8 cellular contexts compared by ENCODE assay signal in the genomic region with DNA sequence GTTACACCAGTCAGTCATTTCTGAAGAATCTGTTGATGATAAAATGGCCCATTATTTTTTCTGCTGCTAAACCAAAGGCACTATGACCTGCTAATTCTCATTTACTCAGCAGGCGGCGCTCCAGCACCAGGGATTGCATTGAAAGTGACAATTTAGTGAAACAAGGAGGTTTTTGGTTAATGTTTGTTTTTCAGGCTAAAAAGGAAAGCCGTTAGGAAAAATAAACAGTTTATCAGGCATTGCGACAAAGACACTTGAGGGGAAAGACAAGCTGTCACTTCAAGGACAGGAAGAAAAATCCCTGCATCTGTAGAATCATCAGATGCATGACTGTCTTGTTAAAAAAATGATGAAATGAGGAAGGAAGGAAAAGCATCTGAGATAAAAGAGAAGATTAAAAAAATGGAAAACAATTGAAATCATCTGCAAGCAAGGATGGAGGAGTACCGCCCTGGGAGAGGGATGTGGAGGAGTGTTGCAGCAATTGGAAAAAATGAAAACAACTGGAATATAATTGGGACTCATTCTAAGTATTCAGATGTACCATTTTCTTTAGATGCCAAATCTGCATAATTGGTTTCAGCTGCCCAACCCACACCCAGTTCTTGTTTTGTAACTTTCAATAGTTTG. TPM values are rescaled to one million over a fixed set of nuclear protein-coding genes. Genes with fewer than 3 reads are reported as not detected.
DNase-seq lines count a peak whose midpoint lies in the region; ATAC-seq lines count a peak whose summit lies in the region.

No MANE protein-coding gene starts in this region.

- no peak overlapping the region for H2AK5ac ChIP-seq in mesendoderm (ENCODE audit: low read length)

- no peaks in the 10 kb centered on the region for H3K4me1 ChIP-seq in CD4-positive, alpha-beta memory T cell (ENCODE audit: insufficient read depth, low read length)
- no peaks in the 10 kb centered on the region for H3K4me1 ChIP-seq in mesendoderm (ENCODE audit: control insufficient read depth, low read depth, low read length)

- peak; percentile 26 to 56 (median 36) for DNase-seq in CD4-positive, alpha-beta memory T cell
- DNase-seq in NCI-H1930 (lab: John Stamatoyannopoulos, UW) (peak; percentile 0 to 23), mesendoderm (peak; percentile 56)
- peak; percentile 88 for DNase-seq in activated CD4-positive, alpha-beta T cell treated with anti-CD3 and anti-CD28 coated beads, Interleukin-2, amount 10 ng/mL, durations not matched to agents 24 days and 14 days
- DNase-seq in effector CD8-positive, alpha-beta T cell (lab: John Stamatoyannopoulos, UW), result peak; percentile 35
- DNase-seq in stimulated activated CD8-positive, alpha-beta memory T cell treated with anti-CD3 and anti-CD28 coated beads, Interleukin-4, amount 100 ng/mL, for 48 hours, result peak; percentile 87

- no peaks in the 10 kb centered on the region for H3K27me3 ChIP-seq in CD4-positive, alpha-beta memory T cell (ENCODE audit: insufficient read depth, low read length)
- no peaks in the 10 kb centered on the region for H3K27me3 ChIP-seq in mesendoderm (ENCODE audit: insufficient read depth, low read length, poor library complexity)

- H4K8ac ChIP-seq in mesendoderm (ENCODE audit: low read depth, low read length), result no peak overlapping the region

- no peak overlapping the region for H3K23ac ChIP-seq in mesendoderm (ENCODE audit: low read length)

- H3K36me3 ChIP-seq in CD4-positive, alpha-beta memory T cell (ENCODE audit: insufficient read depth, low read length), result no peaks in the 10 kb centered on the region
- no peaks in the 10 kb centered on the region for H3K36me3 ChIP-seq in mesendoderm (ENCODE audit: control insufficient read depth, insufficient read depth, low read length)

- H2BK120ac ChIP-seq in mesendoderm (ENCODE audit: low read depth, low read length), result no peak overlapping the region

- no peak overlapping the region for H3K27ac Mint-ChIP-seq in CD4-positive, alpha-beta memory T cell
- no peak overlapping the region for H3K27ac Mint-ChIP-seq in activated CD4-positive, alpha-beta T cell treated with anti-CD3 and anti-CD28 coated beads, Interleukin-2, amount 10 ng/mL, durations not matched to agents 24 days and 14 days

- H3K4ac ChIP-seq in mesendoderm (ENCODE audit: low read depth, low read length), result no peak overlapping the region

- peaks cover 0 to 3% (median 0%) of the 10 kb centered on the region in 8 donors for H3K9me3 Mint-ChIP-seq in CD4-positive, alpha-beta memory T cell
- H3K9me3 Mint-ChIP-seq in activated CD4-positive, alpha-beta T cell treated with anti-CD3 and anti-CD28 coated beads, Interleukin-2, amount 10 ng/mL, durations not matched to agents 24 days and 14 days, result no peaks in the 10 kb centered on the region

- no peaks in the 10 kb centered on the region for H3K79me1 ChIP-seq in mesendoderm (ENCODE audit: low read length)

- no peak overlapping the region for H2BK15ac ChIP-seq in mesendoderm (replicated peaks; ENCODE audit: low read depth)

- H3K9ac ChIP-seq in mesendoderm (ENCODE audit: low read length), result no peak overlapping the region

- CTCF ChIA-PET in CD4-positive, alpha-beta memory T cell (lab: Charles Lee; ENCODE audit: partially characterized antibody), result interaction anchor here (0.7 to 1.4 kb wide), 8 partner anchors 26 to 1594 kb away, joined by 3 to 4 read pairs (median 4); no protein-coding TSS in a partner anchor

- H4K5ac ChIP-seq in mesendoderm (ENCODE audit: low read length), result no peak overlapping the region

- no peaks in the 10 kb centered on the region for H3K36me3 Mint-ChIP-seq in CD4-positive, alpha-beta memory T cell
- H3K36me3 Mint-ChIP-seq in activated CD4-positive, alpha-beta T cell treated with anti-CD3 and anti-CD28 coated beads, Interleukin-2, amount 10 ng/mL, durations not matched to agents 24 days and 14 days (ENCODE audit: low read depth), result no peaks in the 10 kb centered on the region

- no peaks in the 10 kb centered on the region for H3K79me2 ChIP-seq in mesendoderm (ENCODE audit: control insufficient read depth, insufficient read depth, low read length)

- peak; percentile 57 for ATAC-seq in GM21381 (IDR thresholded peaks at IDR 0.05; ENCODE audit: unreplicated experiment)
- no peak for ATAC-seq in HG03039 (IDR thresholded peaks at IDR 0.05; ENCODE audit: unreplicated experiment)

- H2BK5ac ChIP-seq in mesendoderm (ENCODE audit: low read length), result no peak overlapping the region

- intact Hi-C loops in CD4-positive, alpha-beta memory T cell (cut with micrococcal nuclease), result loop anchor here (2.0 to 5.0 kb wide), 3 partner anchors 110 to 1593 kb away; no protein-coding TSS in a partner anchor
- intact Hi-C loops in activated CD4-positive, alpha-beta T cell treated with anti-CD3 and anti-CD28 coated beads, Interleukin-2, amount 10 ng/mL, durations not matched to agents 24 days and 14 days (cut with micrococcal nuclease), result loop anchor here (1.0 to 5.0 kb wide), 3 partner anchors 112 to 683 kb away; no protein-coding TSS in a partner anchor

- H3K56ac ChIP-seq in mesendoderm (ENCODE audit: low read length), result no peak overlapping the region

- H3K4me3 ChIP-seq in CD4-positive, alpha-beta memory T cell (ENCODE audit: low read length in 2 of 2), result no peak overlapping the region
- H3K4me3 ChIP-seq in mesendoderm (ENCODE audit: low read length), result no peak overlapping the region

- H3K9me3 ChIP-seq in CD4-positive, alpha-beta memory T cell (ENCODE audit: control insufficient read depth in 1 of 2, low read length in 2 of 2), result no peaks in the 10 kb centered on the region

- peaks cover 0 to 4% (median 0%) of the 10 kb centered on the region in 4 donors for H3K4me1 Mint-ChIP-seq in CD4-positive, alpha-beta memory T cell
- H3K4me1 Mint-ChIP-seq in activated CD4-positive, alpha-beta T cell treated with anti-CD3 and anti-CD28 coated beads, Interleukin-2, amount 10 ng/mL, durations not matched to agents 24 days and 14 days, result peaks cover 4% of the 10 kb centered on the region

- H3K27me3 Mint-ChIP-seq in CD4-positive, alpha-beta memory T cell, result peaks cover 3 to 4% of the 10 kb centered on the region in 2 donors
- H3K27me3 Mint-ChIP-seq in activated CD4-positive, alpha-beta T cell treated with anti-CD3 and anti-CD28 coated beads, Interleukin-2, amount 10 ng/mL, durations not matched to agents 24 days and 14 days, result peaks cover 28% of the 10 kb centered on the region

- no peak overlapping the region for H3K4me3 Mint-ChIP-seq in CD4-positive, alpha-beta memory T cell
- H3K4me3 Mint-ChIP-seq in activated CD4-positive, alpha-beta T cell treated with anti-CD3 and anti-CD28 coated beads, Interleukin-2, amount 10 ng/mL, durations not matched to agents 24 days and 14 days, result no peak overlapping the region

- POLR2A ChIA-PET in CD4-positive, alpha-beta memory T cell (lab: Charles Lee; ENCODE audit: partially characterized antibody), result no interaction called here

- no peak overlapping the region for H3K27ac ChIP-seq in CD4-positive, alpha-beta memory T cell (ENCODE audit: low read depth, low read length)
- H3K27ac ChIP-seq in mesendoderm (ENCODE audit: low read depth, low read length), result no peak overlapping the region

- no peak overlapping the region for H3K4me2 ChIP-seq in mesendoderm (ENCODE audit: low read length)

- no CpG with 5 or more reads among the region's 5 CpGs for WGBS in mesendoderm (ENCODE audit: extremely low coverage, insufficient coverage, low lambda C conversion rate)

- no peak overlapping the region for H3K18ac ChIP-seq in mesendoderm (ENCODE audit: low read length)

RNA-seq across cellular contexts. Expression of a gene that starts 54.0 kb away (rescaled TPM):
- 10 to 100 TPM; 62.2 to 68.1 TPM for total RNA-seq in CD4-positive, alpha-beta memory T cell
- polyA plus RNA-seq in CD4-positive, alpha-beta memory T cell, result 10 to 100 TPM; 28.1 to 70.5 TPM
- total RNA-seq in activated CD4-positive, alpha-beta T cell treated with anti-CD3 and anti-CD28 coated beads, Interleukin-2, amount 10 ng/mL, durations not matched to agents 24 days and 14 days, result 3.0 and 3.1 TPM in 2 replicates
- polyA plus RNA-seq in mesendoderm (2013, experiment 1 of 2), result 6.5 TPM
- polyA plus RNA-seq in mesendoderm (2013, experiment 2 of 2), result 6.5 TPM

Comparison
In these comparisons a context has a peak if more than half of its experiments do, and no peak if none do; other contexts are left out.
1. DNase-seq: peak in every context shown above with its lines; median percentile 88 in activated CD4-positive, alpha-beta T cell treated with anti-CD3 and anti-CD28 coated beads, Interleukin-2, amount 10 ng/mL, durations not matched to agents 24 days and 14 days; 87 in stimulated activated CD8-positive, alpha-beta memory T cell treated with anti-CD3 and anti-CD28 coated beads, Interleukin-4, amount 100 ng/mL, for 48 hours; 56 in mesendoderm; 36 in CD4-positive, alpha-beta memory T cell; 35 in effector CD8-positive, alpha-beta T cell; 12 in NCI-H1930.
2. RNA of a gene that starts 54.0 kb away (total RNA-seq): 62.2 to 68.1 TPM in CD4-positive, alpha-beta memory T cell; 3.0 to 3.1 TPM in activated CD4-positive, alpha-beta T cell treated with anti-CD3 and anti-CD28 coated beads, Interleukin-2, amount 10 ng/mL, durations not matched to agents 24 days and 14 days; every median in the first group is over 10 times any median in the second.